23 cellular contexts compared by ENCODE assay signal in genomic region chr14:104164041-104164440, GRCh38.
"Had no signal": no experiment of that assay in that cellular context is flagged by ENCODE, and none has a peak within 500 bp of the region (broad histone marks: within the 10 kb centered on the region; RNA-seq: fewer than 3 reads in every experiment).

No MANE protein-coding gene starts in this region.

- H3K27me3 ChIP-seq: colonic mucosa, dorsolateral prefrontal cortex, foreskin keratinocyte, heart left ventricle, heart right ventricle had no signal

- H3K4me1 Mint-ChIP-seq: endodermal cell had no signal

- DNase-seq: colonic mucosa; cortex of kidney; dermis blood vessel endothelial cell; dorsolateral prefrontal cortex; effector CD4-positive, alpha-beta T cell; effector CD8-positive, alpha-beta T cell; effector memory CD8-positive, alpha-beta T cell; endodermal cell; esophagus squamous epithelium; foreskin fibroblast; foreskin keratinocyte; foreskin melanocyte; gastrocnemius medialis; glutamatergic neuron; head of caudate nucleus; heart left ventricle; heart right ventricle had no signal

- H3K27me3 Mint-ChIP-seq: dendritic cell treated with granulocyte-macrophage colony-stimulating factor and Interleukin-4, amounts not matched to agents 40 ng/mL and 50 ng/mL, for 4 days; effector memory CD8-positive, alpha-beta T cell had no signal

- ATAC-seq: effector memory CD8-positive, alpha-beta T cell; esophagus mucosa; foreskin keratinocyte; gastrocnemius medialis; gastroesophageal sphincter; heart left ventricle; heart right ventricle had no signal

- H3K4me3 Mint-ChIP-seq: dendritic cell treated with granulocyte-macrophage colony-stimulating factor and Interleukin-4, amounts not matched to agents 40 ng/mL and 50 ng/mL, for 4 days; effector memory CD8-positive, alpha-beta T cell; endodermal cell had no signal

- H3K9me3 ChIP-seq: colonic mucosa, esophagus muscularis mucosa, esophagus squamous epithelium, gastrocnemius medialis, gastroesophageal sphincter, heart left ventricle, heart right ventricle had no signal

- H3K36me3 ChIP-seq: colonic mucosa, esophagus muscularis mucosa, esophagus squamous epithelium, gastrocnemius medialis, gastroesophageal sphincter had no signal

- H3K4me3 ChIP-seq: colonic mucosa, coronary artery, dorsolateral prefrontal cortex, esophagus muscularis mucosa, esophagus squamous epithelium, gastrocnemius medialis, gastroesophageal sphincter, heart left ventricle, heart right ventricle had no signal

- H3K4me1 ChIP-seq: colonic mucosa, esophagus squamous epithelium, foreskin keratinocyte, gastrocnemius medialis, gastroesophageal sphincter had no signal

- H3K9me3 Mint-ChIP-seq: dendritic cell treated with granulocyte-macrophage colony-stimulating factor and Interleukin-4, amounts not matched to agents 40 ng/mL and 50 ng/mL, for 4 days; effector memory CD8-positive, alpha-beta T cell; endodermal cell had no signal

- H3K27ac Mint-ChIP-seq: dendritic cell treated with granulocyte-macrophage colony-stimulating factor and Interleukin-4, amounts not matched to agents 40 ng/mL and 50 ng/mL, for 4 days; effector memory CD8-positive, alpha-beta T cell; endodermal cell had no signal

- H3K27ac ChIP-seq: colonic mucosa, coronary artery, dorsolateral prefrontal cortex, epithelial cell of prostate, esophagus muscularis mucosa, esophagus squamous epithelium, foreskin keratinocyte, gastrocnemius medialis, gastroesophageal sphincter, heart left ventricle, heart right ventricle had no signal
